ENCODE assay signal across 13 cellular contexts in genomic region chr10:102342958-102343357, GRCh38. TPM values are rescaled to one million over a fixed set of nuclear protein-coding genes. Genes with fewer than 3 reads are reported as not detected.
DNase-seq lines count a peak whose midpoint lies in the region; ATAC-seq and TF ChIP-seq lines count a peak whose summit lies in the region.
"Had no signal": no experiment of that assay in that cellular context is flagged by ENCODE, and none has a peak within 500 bp of the region (broad histone marks: within the 10 kb centered on the region; RNA-seq: fewer than 3 reads in every experiment).

No MANE protein-coding gene starts in this region.

- peaks cover 34% of the 10 kb centered on the region for H3K36me3 ChIP-seq in SJSA1

- no peak for TF ChIP-seq CTCF in CD4-positive, alpha-beta T cell (IDR thresholded peaks at IDR 0.05)

- CTCF ChIA-PET in CD4-positive, alpha-beta T cell (lab: Charles Lee) = interaction anchor here (1.0 kb wide), 1 partner anchor 113 kb away, joined by 3 read pairs; no protein-coding TSS in a partner anchor

- no peak overlapping the region for H3K4me3 ChIP-seq in SJSA1
- H3K4me3 ChIP-seq: tibial artery had no signal

- peaks cover 40% of the 10 kb centered on the region for H3K36me3 Mint-ChIP-seq in CD4-positive, alpha-beta T cell (ENCODE audit: low read depth)
- H3K36me3 Mint-ChIP-seq: natural killer cell treated with Interleukin-12 subunit alpha and Interleukin-12 subunit beta and Interleukin-15 and Interleukin-18, amount 100 ng/mL, for 72 hours had no signal

- H3K4me1 ChIP-seq in SJSA1 (replicated peaks) = peaks cover 21% of the 10 kb centered on the region
- H3K4me1 ChIP-seq: tibial artery had no signal

- no peaks in the 10 kb centered on the region for H3K27me3 Mint-ChIP-seq in CD4-positive, alpha-beta T cell
- H3K27me3 Mint-ChIP-seq: natural killer cell treated with Interleukin-12 subunit alpha and Interleukin-12 subunit beta and Interleukin-15 and Interleukin-18, amount 100 ng/mL, for 72 hours had no signal

- H3K27ac ChIP-seq in SJSA1 = peak overlapping the region; percentile 68
- no peak overlapping the region for H3K27ac ChIP-seq in CD4-positive, alpha-beta T cell (ENCODE audit: low read depth, low read length)
- H3K27ac ChIP-seq: tibial artery had no signal

- H3K27me3 ChIP-seq in SJSA1 (replicated peaks) = no peaks in the 10 kb centered on the region
- H3K27me3 ChIP-seq in CD4-positive, alpha-beta T cell (ENCODE audit: control insufficient read depth, insufficient read depth, low read length) = no peaks in the 10 kb centered on the region
- H3K27me3 ChIP-seq: tibial artery had no signal

- no peak for ATAC-seq in GM18502 (IDR thresholded peaks at IDR 0.05; ENCODE audit: poor library complexity, unreplicated experiment)
- ATAC-seq in CD4-positive, alpha-beta T cell (ENCODE audit: poor library complexity) = no peak
- ATAC-seq: natural killer cell treated with Interleukin-12 subunit alpha and Interleukin-12 subunit beta and Interleukin-15 and Interleukin-18, amount 100 ng/mL, for 72 hours had no signal

- POLR2A ChIA-PET in CD4-positive, alpha-beta T cell (lab: Charles Lee) = interaction anchor here (0.6 kb wide), 1 partner anchor 70 kb away, joined by 4 read pairs; no protein-coding TSS in a partner anchor

- H3K27ac Mint-ChIP-seq in CD4-positive, alpha-beta T cell = no peak overlapping the region
- H3K27ac Mint-ChIP-seq: natural killer cell treated with Interleukin-12 subunit alpha and Interleukin-12 subunit beta and Interleukin-15 and Interleukin-18, amount 100 ng/mL, for 72 hours had no signal

- H3K4me1 Mint-ChIP-seq in CD4-positive, alpha-beta T cell (ENCODE audit: low read depth) = peaks cover 6% of the 10 kb centered on the region

- H3K4me3 Mint-ChIP-seq in CD4-positive, alpha-beta T cell = no peak overlapping the region
- H3K4me3 Mint-ChIP-seq: natural killer cell treated with Interleukin-12 subunit alpha and Interleukin-12 subunit beta and Interleukin-15 and Interleukin-18, amount 100 ng/mL, for 72 hours had no signal

- intact Hi-C loops in CD4-positive, alpha-beta T cell (cut with DNase I, micrococcal nuclease) = no loop called here

- H3K9me3 Mint-ChIP-seq in CD4-positive, alpha-beta T cell = no peaks in the 10 kb centered on the region
- H3K9me3 Mint-ChIP-seq: natural killer cell treated with Interleukin-12 subunit alpha and Interleukin-12 subunit beta and Interleukin-15 and Interleukin-18, amount 100 ng/mL, for 72 hours had no signal

- DNase-seq in H4 (ENCODE audit: low spot score) (peak; percentile 16), SJSA1 (ENCODE audit: low read depth in 1 of 2, low spot score in 2 of 2) (peak; percentile 58 to 64), fibroblast of gingiva (ENCODE audit: low read depth) (peak; percentile 32), pulmonary artery endothelial cell (ENCODE audit: low read depth, low spot score) (peak; percentile 45), activated gamma-delta T cell (lab: John Stamatoyannopoulos, UW) (no peak), UCSD-AML1 (lab: John Stamatoyannopoulos, UW; ENCODE audit: unreplicated experiment) (no peak)
- DNase-seq in CD4-positive, alpha-beta T cell = no peak
- DNase-seq: activated CD8-positive, alpha-beta memory T cell treated with anti-CD3 and anti-CD28 coated beads, Interleukin-2, amount 50 U/mL, for 4 hours; NCI-H2227 treated with DMSO at 0.1 percent for 48 hours; small intestine; tibial artery had no signal

- no peaks in the 10 kb centered on the region for H3K9me3 ChIP-seq in SJSA1 (replicated peaks)
- no peaks in the 10 kb centered on the region for H3K9me3 ChIP-seq in CD4-positive, alpha-beta T cell (ENCODE audit: control insufficient read depth, low read length)
- H3K9me3 ChIP-seq: tibial artery had no signal

RNA-seq across cellular contexts. Expression of gene NFKB2, which starts 52.5 kb away (rescaled TPM):
- total RNA-seq in H4 (2014; rRNA removed; shearing (Covaris generic)) = 6.1 and 6.7 TPM in 2 replicates
- 28.8 and 37.2 TPM in 2 replicates for total RNA-seq in SJSA1 (2014; rRNA removed; shearing (Covaris generic))
- total RNA-seq in pulmonary artery endothelial cell = 17.2 and 23.0 TPM in 2 replicates
- 100 to 1,000 TPM; 240 to 256 TPM for total RNA-seq in CD4-positive, alpha-beta T cell

Comparison
In these comparisons a context has a peak if more than half of its experiments do, and no peak if none do; other contexts are left out.
1. DNase-seq: peak in H4 (single experiment), SJSA1 (2 of 2), fibroblast of gingiva (single experiment) and pulmonary artery endothelial cell (single experiment); none in activated gamma-delta T cell (single experiment), UCSD-AML1 (single experiment) and CD4-positive, alpha-beta T cell (0 of 10).